10 cellular contexts compared by ENCODE assay signal in genomic region chr19:18284710-18285430, GRCh38. TPM values are rescaled to one million over a fixed set of nuclear protein-coding genes. Genes with fewer than 3 reads are reported as not detected.
DNase-seq lines count a peak whose midpoint lies in the region; ATAC-seq, FAIRE-seq and TF ChIP-seq lines count a peak whose summit lies in the region.
"Had no signal": no experiment of that assay in that cellular context is flagged by ENCODE, and none has a peak within 500 bp of the region (broad histone marks: within the 10 kb centered on the region; RNA-seq: fewer than 3 reads in every experiment).

No MANE protein-coding gene starts in this region.

- H2AFZ ChIP-seq in smooth muscle cell (ENCODE audit: low read depth): no peak overlapping the region

- no peak for ATAC-seq in T-helper 17 cell
- no peak for ATAC-seq in GM19397 (IDR thresholded peaks at IDR 0.05; ENCODE audit: unreplicated experiment)
- no peak for ATAC-seq in HG03139 (IDR thresholded peaks at IDR 0.05; ENCODE audit: unreplicated experiment)
- no peak for ATAC-seq in GM21737 (IDR thresholded peaks at IDR 0.05; ENCODE audit: unreplicated experiment)

- TF ChIP-seq CTCF in smooth muscle cell (IDR thresholded peaks at IDR 0.05; ENCODE audit: borderline replicate concordance, insufficient read depth, poor library complexity, severe bottlenecking) (no peak), lower leg skin (IDR thresholded peaks at IDR 0.05) (no peak)

- no peaks in the 10 kb centered on the region for H3K27me3 ChIP-seq in smooth muscle cell (ENCODE audit: low read depth)

- H3K4me3 Mint-ChIP-seq in T-helper 17 cell: peak overlapping the region; percentile 43

- peaks cover 17% of the 10 kb centered on the region for H3F3A ChIP-seq in smooth muscle cell (ENCODE audit: low read depth)

- H3K27me3 Mint-ChIP-seq in T-helper 17 cell: no peaks in the 10 kb centered on the region

- H3K36me3 Mint-ChIP-seq in T-helper 17 cell (ENCODE audit: low read depth): no peaks in the 10 kb centered on the region

- H3K27ac Mint-ChIP-seq in T-helper 17 cell: peak overlapping the region; percentile 72

- TF ChIP-seq POLR2A in erythroblast (IDR thresholded peaks at IDR 0.05; ENCODE audit: low read length) (peak; percentile 30), lower leg skin (IDR thresholded peaks at IDR 0.05) (no peak)

- H4K20me1 ChIP-seq in smooth muscle cell (ENCODE audit: low read depth): peaks cover 12% of the 10 kb centered on the region

- peak overlapping the region; percentile 29 for H3K27ac ChIP-seq in smooth muscle cell (ENCODE audit: low read depth)

- DNase-seq in T-helper 17 cell: no peak
- DNase-seq in erythroblast (lab: John Stamatoyannopoulos, UW): no peak
- DNase-seq in smooth muscle cell (lab: John Stamatoyannopoulos, UW; ENCODE audit: unreplicated experiment): no peak
- no peak for DNase-seq in lower leg skin (ENCODE audit: low spot score in 2 of 2)
- DNase-seq: DMS79 had no signal

- H3K4me2 ChIP-seq in smooth muscle cell: no peak overlapping the region

- intact Hi-C loops in lower leg skin (cut with DNase I; ENCODE audit: low total_unique reads): no loop called here

- peaks cover 33% of the 10 kb centered on the region for H3K4me1 Mint-ChIP-seq in T-helper 17 cell

- no peaks in the 10 kb centered on the region for H3K9me3 ChIP-seq in T-helper 17 cell (ENCODE audit: control insufficient read depth, low read length, poor library complexity, severe bottlenecking)
- no peaks in the 10 kb centered on the region for H3K9me3 ChIP-seq in smooth muscle cell (replicated peaks; ENCODE audit: low read depth)

- peaks cover 19% of the 10 kb centered on the region for H3K4me1 ChIP-seq in smooth muscle cell (ENCODE audit: low read depth)

- no peak overlapping the region for H3K9ac ChIP-seq in smooth muscle cell (ENCODE audit: low read depth)

- no peaks in the 10 kb centered on the region for H3K36me3 ChIP-seq in smooth muscle cell (ENCODE audit: low read depth)

- 70% methylated on average over 13 of the region's 13 CpGs for WGBS in smooth muscle cell (ENCODE audit: low lambda C conversion rate)
- 47 to 58% methylated on average over 12 to 13 of the region's 13 CpGs for WGBS in lower leg skin, 2 donors

- FAIRE-seq in G401.6 (lab: Jason Lieb, UNC): peak; percentile 11
- FAIRE-seq: HTR-8/SVneo had no signal

- peaks cover 11% of the 10 kb centered on the region for H3K79me2 ChIP-seq in smooth muscle cell (ENCODE audit: low read depth)

- no peak overlapping the region for H3K4me3 ChIP-seq in smooth muscle cell
- no peak overlapping the region for H3K4me3 ChIP-seq in lower leg skin (ENCODE audit: low read depth, poor library complexity, severe bottlenecking)

RNA-seq across cellular contexts. Expression of gene JUND, which starts 3.4 kb away (rescaled TPM):
- total RNA-seq in T-helper 17 cell (1,000 to 10,000 TPM; 1,212 to 1,401 TPM), smooth muscle cell (79.9 and 164 TPM in 2 replicates), lower leg skin (100 to 1,000 TPM; 337 to 886 (median 413) TPM)
- polyA plus RNA-seq in smooth muscle cell: 464 and 497 TPM in 2 replicates

RNA-seq across cellular contexts. Expression of gene IQCN, which starts 10.6 kb away (rescaled TPM):
- total RNA-seq in T-helper 17 cell: 10 to 100 TPM; 16.5 to 21.9 TPM
- 3.9 and 4.9 TPM in 2 replicates for total RNA-seq in smooth muscle cell
- polyA plus RNA-seq in smooth muscle cell: 2.5 and 5.8 TPM in 2 replicates
- 1 to 10 TPM in 3 of 4 donors, under 1 TPM in 1; 0.97 to 5.9 (median 3.1) TPM for total RNA-seq in lower leg skin

RNA-seq across cellular contexts. Expression of gene LSM4, which starts 38.0 kb away (rescaled TPM):
- total RNA-seq in T-helper 17 cell (10 to 100 TPM; 43.3 to 46.6 TPM), smooth muscle cell (116 and 121 TPM in 2 replicates), lower leg skin (100 to 1,000 TPM in 2 of 4 donors, 10 to 100 TPM in 2; 59.7 to 149 (median 105) TPM)
- 156 and 177 TPM in 2 replicates for polyA plus RNA-seq in smooth muscle cell

RNA-seq across cellular contexts. Expression of gene PGPEP1, which starts 55.5 kb away (rescaled TPM):
- total RNA-seq in T-helper 17 cell (10 to 100 TPM; 22.0 to 28.3 TPM), smooth muscle cell (11.1 and 11.7 TPM in 2 replicates), lower leg skin (1 to 10 TPM; 2.4 to 7.1 (median 4.8) TPM)
- polyA plus RNA-seq in smooth muscle cell: 4.5 and 8.7 TPM in 2 replicates

RNA-seq across cellular contexts. Expression of gene PDE4C, which starts 58.6 kb away (rescaled TPM):
- total RNA-seq in T-helper 17 cell (under 1 TPM in 1 of 2 donors, not detected in 1; 0.31 TPM), smooth muscle cell (1.1 and 3.1 TPM in 2 replicates), lower leg skin (under 1 TPM in 1 of 4 donors, not detected in 3; 0.29 TPM)
- polyA plus RNA-seq in smooth muscle cell: 1.7 and 1.9 TPM in 2 replicates
